In genomic region chr9:132268725-132269352, GRCh38 we compare ENCODE assay signal across 9 cellular contexts.
A peak's percentile ranks its signal among the peaks of the same experiment; 100 is the strongest.
DNase-seq lines count a peak whose midpoint lies in the region; ATAC-seq and TF ChIP-seq lines count a peak whose summit lies in the region.
"Had no signal": no experiment of that assay in that cellular context is flagged by ENCODE, and none has a peak within 500 bp of the region (broad histone marks: within the 10 kb centered on the region; RNA-seq: fewer than 3 reads in every experiment).

No MANE protein-coding gene starts in this region.

- H3K9me3 ChIP-seq in Karpas-422 (ENCODE audit: low read length): no peaks in the 10 kb centered on the region
- no peaks in the 10 kb centered on the region for H3K9me3 ChIP-seq in ovary
- H3K9me3 ChIP-seq: SJSA1 had no signal

- H4K20me1 ChIP-seq in Karpas-422 (ENCODE audit: insufficient read depth, low read depth, low read length): no peaks in the 10 kb centered on the region

- WGBS in ovary, 3 donors: 42 to 46% (median 45%) methylated on average over 10 of the region's 10 CpGs

- H3K36me3 Mint-ChIP-seq in Calu3 (ENCODE audit: insufficient read depth, unreplicated experiment) (peaks cover 50% of the 10 kb centered on the region), type B pancreatic cell (peaks cover 26% of the 10 kb centered on the region)
- peaks cover 98% of the 10 kb centered on the region for H3K36me3 Mint-ChIP-seq in activated T-helper 17 cell treated with anti-CD3 and anti-CD28 coated beads, Interleukin-2, amount 50 U/mL, for 72 hours (ENCODE audit: low read depth)

- H3K27me3 ChIP-seq in Karpas-422 (ENCODE audit: low read length) (no peaks in the 10 kb centered on the region), ovary (no peaks in the 10 kb centered on the region)
- H3K27me3 ChIP-seq: SJSA1 had no signal

- H2AFZ ChIP-seq in Karpas-422 (ENCODE audit: low read length): no peak overlapping the region

- H3K36me3 ChIP-seq in Karpas-422 (ENCODE audit: insufficient read depth, low read length) (peaks cover 66% of the 10 kb centered on the region), ovary (no peaks in the 10 kb centered on the region)

- TF ChIP-seq CTCF in Calu3 (IDR thresholded peaks at IDR 0.05; ENCODE audit: unreplicated experiment): peak; percentile 56
- peak; percentile 90 for TF ChIP-seq CTCF in fibroblast of the aortic adventitia (IDR thresholded peaks at IDR 0.05; ENCODE audit: insufficient read depth, low read length)
- TF ChIP-seq CTCF in ovary (IDR thresholded peaks at IDR 0.05): peak; percentile 63 to 75 (median 64)
- peak; percentile 98 for TF ChIP-seq CTCF in type B pancreatic cell (conservative IDR thresholded peaks at IDR 0.05)

- no peak for TF ChIP-seq POLR2A in ovary (IDR thresholded peaks at IDR 0.05)

- H3K4me3 ChIP-seq in Karpas-422 (ENCODE audit: low read length) (no peak overlapping the region), fibroblast of the aortic adventitia (ENCODE audit: low read depth, low read length) (no peak overlapping the region), ovary (no peak overlapping the region)
- H3K4me3 ChIP-seq: SJSA1 had no signal

- TF ChIP-seq EP300 in ovary (IDR thresholded peaks at IDR 0.05): no peak

- H3K27ac Mint-ChIP-seq in Calu3 (ENCODE audit: unreplicated experiment) (peak overlapping the region; percentile 69), type B pancreatic cell (peak overlapping the region; percentile 80)
- H3K27ac Mint-ChIP-seq in activated T-helper 17 cell treated with anti-CD3 and anti-CD28 coated beads, Interleukin-2, amount 50 U/mL, for 72 hours: peak overlapping the region; percentile 71

- BruUV-seq in Calu3 (replicated peaks; lab: Mats Ljungman, UMichigan): no TSS peak

- no peak overlapping the region for H3K4me2 ChIP-seq in Karpas-422 (ENCODE audit: low read depth, low read length, poor library complexity, severe bottlenecking)

- no peaks in the 10 kb centered on the region for H3K27me3 Mint-ChIP-seq in Calu3 (ENCODE audit: unreplicated experiment)
- H3K27me3 Mint-ChIP-seq in activated T-helper 17 cell treated with anti-CD3 and anti-CD28 coated beads, Interleukin-2, amount 50 U/mL, for 72 hours: no peaks in the 10 kb centered on the region
- H3K27me3 Mint-ChIP-seq in type B pancreatic cell: no peaks in the 10 kb centered on the region

- H3K9me3 Mint-ChIP-seq in Calu3 (ENCODE audit: low read depth, unreplicated experiment) (no peaks in the 10 kb centered on the region), type B pancreatic cell (no peaks in the 10 kb centered on the region)
- H3K9me3 Mint-ChIP-seq in activated T-helper 17 cell treated with anti-CD3 and anti-CD28 coated beads, Interleukin-2, amount 50 U/mL, for 72 hours: no peaks in the 10 kb centered on the region

- H3K4me3 Mint-ChIP-seq in Calu3 (ENCODE audit: low read depth, unreplicated experiment) (no peak overlapping the region), type B pancreatic cell (no peak overlapping the region)
- H3K4me3 Mint-ChIP-seq in activated T-helper 17 cell treated with anti-CD3 and anti-CD28 coated beads, Interleukin-2, amount 50 U/mL, for 72 hours: no peak overlapping the region

- no peaks in the 10 kb centered on the region for H3K9me2 ChIP-seq in Karpas-422 (replicated peaks; ENCODE audit: insufficient read depth, low read length)

- no peaks in the 10 kb centered on the region for H3K4me1 Mint-ChIP-seq in Calu3 (ENCODE audit: low read depth, unreplicated experiment)
- no peaks in the 10 kb centered on the region for H3K4me1 Mint-ChIP-seq in activated T-helper 17 cell treated with anti-CD3 and anti-CD28 coated beads, Interleukin-2, amount 50 U/mL, for 72 hours
- no peaks in the 10 kb centered on the region for H3K4me1 Mint-ChIP-seq in type B pancreatic cell (ENCODE audit: unreplicated experiment)

- no peaks in the 10 kb centered on the region for H3K79me2 ChIP-seq in Karpas-422 (ENCODE audit: low read length)

- H3K4me1 ChIP-seq in Karpas-422 (ENCODE audit: low read length) (no peaks in the 10 kb centered on the region), ovary (ENCODE audit: insufficient read depth) (no peaks in the 10 kb centered on the region)
- H3K4me1 ChIP-seq: SJSA1 had no signal

- H3K9ac ChIP-seq in Karpas-422 (ENCODE audit: low read length): no peak overlapping the region

- intact Hi-C loops in Calu3 (cut with micrococcal nuclease; ENCODE audit: unreplicated experiment): no loop called here
- intact Hi-C loops in ovary (cut with DNase I): loop anchor here in 2 of 4 donors (2.0 kb wide), 1 partner anchor 506 kb away; no protein-coding TSS in a partner anchor

- peak; percentile 46 for DNase-seq in Calu3
- DNase-seq in Karpas-422: peak; percentile 89
- DNase-seq in RPMI7951 (ENCODE audit: low read depth): peak; percentile 48
- peak; percentile 75 for DNase-seq in fibroblast of the aortic adventitia (ENCODE audit: low read depth)
- peak; percentile 48 to 81 (median 70) for DNase-seq in ovary
- peak; percentile 75 for DNase-seq in type B pancreatic cell (ENCODE audit: extremely low spot score, unreplicated experiment)

- CTCF ChIA-PET in Calu3 (lab: Charles Lee): no interaction called here

- ATAC-seq in activated T-helper 17 cell treated with anti-CD3 and anti-CD28 coated beads, Interleukin-2, amount 50 U/mL, for 72 hours (replicated peaks): peak; percentile 60
- no peak for ATAC-seq in HG03039 (IDR thresholded peaks at IDR 0.05; ENCODE audit: unreplicated experiment)

- H3K27ac ChIP-seq in Karpas-422 (ENCODE audit: low read length): no peak overlapping the region
- no peak overlapping the region for H3K27ac ChIP-seq in ovary
- H3K27ac ChIP-seq: SJSA1 had no signal
